In genomic region chr13:31209172-31209818, GRCh38 we compare ENCODE assay signal across 8 cellular contexts. TPM values are rescaled to one million over a fixed set of nuclear protein-coding genes. Genes with fewer than 3 reads are reported as not detected.
DNase-seq lines count a peak whose midpoint lies in the region; ATAC-seq and TF ChIP-seq lines count a peak whose summit lies in the region.
"Had no signal": no experiment of that assay in that cellular context is flagged by ENCODE, and none has a peak within 500 bp of the region (broad histone marks: within the 10 kb centered on the region; RNA-seq: fewer than 3 reads in every experiment).

No MANE protein-coding gene starts in this region.

- peaks cover 8 to 9% of the 10 kb centered on the region in 2 experiments for H3K79me1 ChIP-seq in IMR-90 (ENCODE audit: low read depth in 1 of 2, low read length in 2 of 2)

- BruUV-seq in IMR-90 (replicated peaks; lab: Mats Ljungman, UMichigan), result no TSS peak

- H3K27ac Mint-ChIP-seq in activated T-helper 2 cell treated with anti-CD3 and anti-CD28 coated beads, Interferon-gamma antibody, Interleukin-2, Interleukin-4, amounts not matched to agents 10 μg/mL and 5 μg/mL and 100 μg/mL, durations not matched to agents 14 hours and 24 hours and 36 hours, result no peak overlapping the region
- H3K27ac Mint-ChIP-seq: IgD-negative memory B cell had no signal

- H3K36me3 ChIP-seq in IMR-90 (ENCODE audit: control insufficient read depth, insufficient read depth, low read length), result no peaks in the 10 kb centered on the region
- H3K36me3 ChIP-seq in SK-N-SH (replicated peaks in 1 of 2; ENCODE audit: control insufficient read depth in 1 of 2, insufficient read depth in 2 of 2, low read length in 1 of 2), result no peaks in the 10 kb centered on the region
- no peaks in the 10 kb centered on the region for H3K36me3 ChIP-seq in gastrocnemius medialis

- H3K27ac ChIP-seq in IMR-90 (ENCODE audit: insufficient read depth, low read length) (no peak overlapping the region), SK-N-SH (ENCODE audit: low read depth in 2 of 2, low read length in 1 of 2) (peak overlapping the region; percentile 20 to 83; a peak in 3 of 4 replicates), gastrocnemius medialis (peak overlapping the region in 3 of 4 donors; percentile 36 to 66 (median 36))

- no peak for TF ChIP-seq EP300 in SK-N-SH (IDR thresholded peaks at IDR 0.05; ENCODE audit: borderline replicate concordance in 1 of 2, low read depth in 1 of 2, low read length in 1 of 2)

- H2AK9ac ChIP-seq in IMR-90 (replicated peaks; ENCODE audit: low read depth, low read length, poor library complexity), result no peak overlapping the region

- H2AFZ ChIP-seq in IMR-90 (replicated peaks; ENCODE audit: low read length, poor library complexity), result peak overlapping the region; percentile 46
- peak overlapping the region; percentile 20; the same call in 1 of the 2 replicates for H2AFZ ChIP-seq in SK-N-SH (ENCODE audit: low read depth)

- in situ Hi-C loops in IMR-90 (cut with MboI; ENCODE audit: low sequenced_read_pairs) (no loop called here), gastrocnemius medialis (cut with MboI; ENCODE audit: low sequenced_read_pairs in 4 of 4) (no loop called here)

- H4K8ac ChIP-seq in IMR-90 (ENCODE audit: low read depth in 2 of 2, low read length in 2 of 2), result no peak overlapping the region

- POLR2A ChIA-PET in IMR-90 (lab: Charles Lee; ENCODE audit: unreplicated experiment) (no interaction called here), SK-N-SH (lab: Yijun Ruan, JAX) (interaction anchor here (1.1 to 1.3 kb wide), 2 partner anchors 8 to 10 kb away, joined by 3 to 5 read pairs; partner anchors contain the start of gene B3GLCT)

- H2AK5ac ChIP-seq in IMR-90 (ENCODE audit: low read depth, low read length), result no peak overlapping the region

- TF ChIP-seq POLR2A in IMR-90 (IDR thresholded peaks at IDR 0.05; ENCODE audit: low read depth, low read length) (no peak), gastrocnemius medialis (IDR thresholded peaks at IDR 0.05) (no peak)

- H4K20me1 ChIP-seq in IMR-90 (ENCODE audit: insufficient read depth, low read length), result 0 out of 2 replicates have a peak, but pooled peaks cover 2% of the 10 kb centered on the region
- no peaks in the 10 kb centered on the region for H4K20me1 ChIP-seq in SK-N-SH (ENCODE audit: insufficient read depth)

- H3K9me1 ChIP-seq in IMR-90 (ENCODE audit: insufficient read depth, low read length), result peaks cover 3% of the 10 kb centered on the region

- CTCF ChIA-PET in IMR-90 (lab: Yijun Ruan, JAX), result no interaction called here
- CTCF ChIA-PET in SK-N-SH (lab: Yijun Ruan, JAX), result interaction anchor here (0.8 to 2.6 kb wide), 4 partner anchors 9 to 215 kb away, joined by 3 to 22 read pairs (median 10); partner anchors contain the start of gene B3GLCT

- TF ChIP-seq CTCF in IMR-90 (conservative IDR thresholded peaks at IDR 0.05; ENCODE audit: low read depth, low read length) (no peak), SK-N-SH (IDR thresholded peaks at IDR 0.05) (no peak), gastrocnemius medialis (IDR thresholded peaks at IDR 0.05 in 4 of 5, conservative IDR thresholded peaks at IDR 0.05 in 1 of 5) (no peak)

- peaks cover 7% of the 10 kb centered on the region; the same call in 1 of the 2 replicates for H3K79me2 ChIP-seq in SK-N-SH (ENCODE audit: insufficient read depth)

- no peak overlapping the region for H3K18ac ChIP-seq in IMR-90 (ENCODE audit: low read depth, low read length)

- 8% methylated on average over 2 of the region's 8 CpGs; no CpG with 5 or more reads in 1 of the 2 experiments for WGBS in IMR-90 (ENCODE audit: extremely low coverage in 2 of 2, insufficient read length in 1 of 2), 2 experiments
- 43% methylated on average over 4 of the region's 8 CpGs for WGBS in SK-N-SH (ENCODE audit: low lambda C conversion rate)

- H3F3A ChIP-seq in SK-N-SH (replicated peaks; ENCODE audit: insufficient read depth), result peaks cover 3% of the 10 kb centered on the region

- TF ChIP-seq RAD21 in IMR-90 (IDR thresholded peaks at IDR 0.05; ENCODE audit: low read length), result no peak
- no peak; the same call in 1 of the 2 replicates for TF ChIP-seq RAD21 in SK-N-SH (IDR thresholded peaks at IDR 0.05; ENCODE audit: low read length)

- H3K9me3 ChIP-seq in IMR-90 (ENCODE audit: control insufficient read depth, insufficient read depth, low read length) (no peaks in the 10 kb centered on the region), SK-N-SH (no peaks in the 10 kb centered on the region), gastrocnemius medialis (no peaks in the 10 kb centered on the region)

- H4K5ac ChIP-seq in IMR-90 (ENCODE audit: low read depth, low read length), result no peak overlapping the region

- H3K4me3 Mint-ChIP-seq in activated T-helper 2 cell treated with anti-CD3 and anti-CD28 coated beads, Interferon-gamma antibody, Interleukin-2, Interleukin-4, amounts not matched to agents 10 μg/mL and 5 μg/mL and 100 μg/mL, durations not matched to agents 14 hours and 24 hours and 36 hours (ENCODE audit: low read depth), result no peak overlapping the region

- no peaks in the 10 kb centered on the region for H3K36me3 Mint-ChIP-seq in activated T-helper 2 cell treated with anti-CD3 and anti-CD28 coated beads, Interferon-gamma antibody, Interleukin-2, Interleukin-4, amounts not matched to agents 10 μg/mL and 5 μg/mL and 100 μg/mL, durations not matched to agents 14 hours and 24 hours and 36 hours (ENCODE audit: low read depth)

- H3K4me2 ChIP-seq in IMR-90 (ENCODE audit: low read depth, low read length), result peak overlapping the region; percentile 14; the same call in 1 of the 2 replicates
- H3K4me2 ChIP-seq in SK-N-SH, result peak overlapping the region; percentile 63; the same call in 1 of the 2 replicates

- no peak overlapping the region for H2BK20ac ChIP-seq in IMR-90 (ENCODE audit: low read depth, low read length)

- intact Hi-C loops in IMR-90 (cut with micrococcal nuclease), result no loop called here
- intact Hi-C loops in head of caudate nucleus (cut with DNase I), result no loop called here
- intact Hi-C loops in gastrocnemius medialis (cut with DNase I; ENCODE audit: low total_unique reads), result loop anchor here (5.0 kb wide), 1 partner anchor 643 kb away; no protein-coding TSS in a partner anchor
- intact Hi-C loops in activated T-helper 2 cell treated with anti-CD3 and anti-CD28 coated beads, Interferon-gamma antibody, Interleukin-2, Interleukin-4, amounts not matched to agents 10 μg/mL and 5 μg/mL and 100 μg/mL, durations not matched to agents 14 hours and 24 hours and 36 hours (cut with micrococcal nuclease), result loop anchor here (10.0 kb wide), 1 partner anchor 216 kb away; no protein-coding TSS in a partner anchor

- H3K9ac ChIP-seq in IMR-90 (ENCODE audit: low read depth, low read length), result no peak overlapping the region
- H3K9ac ChIP-seq in SK-N-SH, result no peak overlapping the region

- H3K27me3 ChIP-seq in IMR-90 (ENCODE audit: control insufficient read depth, insufficient read depth, low read length) (no peaks in the 10 kb centered on the region), SK-N-SH (ENCODE audit: insufficient read depth) (no peaks in the 10 kb centered on the region), gastrocnemius medialis (no peaks in the 10 kb centered on the region)

- no peak overlapping the region for H3K56ac ChIP-seq in IMR-90 (ENCODE audit: extremely low read depth, insufficient read depth, low read length)

- H4K91ac ChIP-seq in IMR-90 (ENCODE audit: insufficient read depth, low read depth, low read length), result no peak overlapping the region

- peaks cover 10% of the 10 kb centered on the region for H3K4me1 ChIP-seq in IMR-90 (ENCODE audit: control insufficient read depth, insufficient read depth, low read length)
- peaks cover 22 to 32% of the 10 kb centered on the region in 2 experiments; a peak in 3 of 4 replicates for H3K4me1 ChIP-seq in SK-N-SH (ENCODE audit: control insufficient read depth in 1 of 2, insufficient read depth in 2 of 2, low read depth in 1 of 2, low read length in 1 of 2)
- H3K4me1 ChIP-seq in gastrocnemius medialis, result peaks cover 18 to 22% of the 10 kb centered on the region in 2 donors

- no peaks in the 10 kb centered on the region for H3K9me2 ChIP-seq in SK-N-SH

- peak; percentile 35 for ATAC-seq in IMR-90 (ENCODE audit: low read depth)
- ATAC-seq in gastrocnemius medialis, result peak; percentile 70 to 84
- no peak for ATAC-seq in HG03521 (IDR thresholded peaks at IDR 0.05; ENCODE audit: unreplicated experiment)

- H3K14ac ChIP-seq in IMR-90 (replicated peaks; ENCODE audit: low read depth, low read length), result no peak overlapping the region

- H2BK15ac ChIP-seq in IMR-90 (ENCODE audit: low read depth, low read length), result no peak overlapping the region

- H3K4me3 ChIP-seq in IMR-90 (ENCODE audit: insufficient read depth, low read depth, low read length) (no peak overlapping the region), SK-N-SH (ENCODE audit: low read depth in 2 of 2, low read length in 1 of 2) (0 out of 4 replicates have a peak overlapping the region, but pooled peaks of 1 of the 2 experiments have one; percentile 18), gastrocnemius medialis (peak overlapping the region in 1 of 4 donors; percentile 1)

- H3K4me1 Mint-ChIP-seq in activated T-helper 2 cell treated with anti-CD3 and anti-CD28 coated beads, Interferon-gamma antibody, Interleukin-2, Interleukin-4, amounts not matched to agents 10 μg/mL and 5 μg/mL and 100 μg/mL, durations not matched to agents 14 hours and 24 hours and 36 hours (ENCODE audit: low read depth), result peaks cover 16% of the 10 kb centered on the region

- no peaks in the 10 kb centered on the region for H3K27me3 Mint-ChIP-seq in activated T-helper 2 cell treated with anti-CD3 and anti-CD28 coated beads, Interferon-gamma antibody, Interleukin-2, Interleukin-4, amounts not matched to agents 10 μg/mL and 5 μg/mL and 100 μg/mL, durations not matched to agents 14 hours and 24 hours and 36 hours (ENCODE audit: low read depth)
- H3K27me3 Mint-ChIP-seq: IgD-negative memory B cell had no signal

- no peak overlapping the region for H2BK120ac ChIP-seq in IMR-90 (ENCODE audit: low read depth, low read length)

- H3K9me3 Mint-ChIP-seq in activated T-helper 2 cell treated with anti-CD3 and anti-CD28 coated beads, Interferon-gamma antibody, Interleukin-2, Interleukin-4, amounts not matched to agents 10 μg/mL and 5 μg/mL and 100 μg/mL, durations not matched to agents 14 hours and 24 hours and 36 hours, result no peaks in the 10 kb centered on the region
- H3K9me3 Mint-ChIP-seq: IgD-negative memory B cell had no signal

- dilution Hi-C loops in IMR-90 (cut with HindIII; ENCODE audit: low sequenced_read_pairs, unreplicated experiment), result no loop called here

- H2BK5ac ChIP-seq in IMR-90 (ENCODE audit: low read depth, low read length, poor library complexity, severe bottlenecking), result no peak overlapping the region

- no peak overlapping the region for H3K4ac ChIP-seq in IMR-90 (ENCODE audit: low read depth, low read length)

- DNase-seq in IMR-90 (peak; percentile 36), SK-N-SH (peak; percentile 83), head of caudate nucleus (peak in 39 of 42 donors; percentile 28 to 84 (median 62)), gastrocnemius medialis (peak; percentile 17 to 59), middle frontal gyrus (ENCODE audit: extremely low spot score, low spot score) (no peak)
- no peak for DNase-seq in activated T-helper 2 cell treated with anti-CD3 and anti-CD28 coated beads, Interferon-gamma antibody, Interleukin-2, Interleukin-4, amounts not matched to agents 10 μg/mL and 5 μg/mL and 100 μg/mL, durations not matched to agents 14 hours and 24 hours and 36 hours (ENCODE audit: low spot score)

- no peak overlapping the region for H3K23ac ChIP-seq in IMR-90 (ENCODE audit: low read depth, low read length)

RNA-seq across cellular contexts. Expression of gene B3GLCT, which starts 9.5 kb away (rescaled TPM):
- total RNA-seq in IMR-90 (2012; rRNA removed) (4.5 and 5.8 TPM in 2 replicates), gastrocnemius medialis (1 to 10 TPM; 2.4 to 4.8 (median 3.6) TPM)
- polyA plus RNA-seq in IMR-90 (2012; rRNA removed) (1.7 and 2.0 TPM in 2 replicates), SK-N-SH (2012; rRNA removed) (2.4 and 2.8 TPM in 2 replicates)
- polyA plus RNA-seq in IMR-90 (2012; cell fraction: cytosol; rRNA removed), result 0.51 and 0.70 TPM in 2 replicates
- 0.20 and 1.0 TPM in 2 replicates for polyA plus RNA-seq in IMR-90 (2012; cell fraction: nucleus; rRNA removed; ENCODE audit: low replicate concordance)
- 3.6 and 3.9 TPM in 2 replicates for polyA plus RNA-seq in SK-N-SH (2012; cell fraction: cytosol; rRNA removed)
- 1.0 and 2.0 TPM in 2 replicates for polyA plus RNA-seq in SK-N-SH (2012; cell fraction: nucleus; rRNA removed)
- total RNA-seq in activated T-helper 2 cell treated with anti-CD3 and anti-CD28 coated beads, Interferon-gamma antibody, Interleukin-2, Interleukin-4, amounts not matched to agents 10 μg/mL and 5 μg/mL and 100 μg/mL, durations not matched to agents 14 hours and 24 hours and 36 hours, result 4.3 and 4.7 TPM in 2 replicates

RNA-seq across cellular contexts. Expression of gene HSPH1, which starts 47.6 kb away (rescaled TPM):
- total RNA-seq in IMR-90 (2012; rRNA removed), result 40.3 and 58.3 TPM in 2 replicates
- polyA plus RNA-seq in IMR-90 (2012; rRNA removed), result 35.4 and 36.8 TPM in 2 replicates
- polyA plus RNA-seq in IMR-90 (2012; cell fraction: cytosol; rRNA removed), result 6.7 and 13.1 TPM in 2 replicates
- 8.7 and 30.2 TPM in 2 replicates for polyA plus RNA-seq in IMR-90 (2012; cell fraction: nucleus; rRNA removed; ENCODE audit: low replicate concordance)
- 30.4 and 32.8 TPM in 2 replicates for polyA plus RNA-seq in SK-N-SH (2012; rRNA removed)
- 36.7 and 50.8 TPM in 2 replicates for polyA plus RNA-seq in SK-N-SH (2012; cell fraction: cytosol; rRNA removed)
- polyA plus RNA-seq in SK-N-SH (2012; cell fraction: nucleus; rRNA removed), result 35.3 and 53.9 TPM in 2 replicates
- 10 to 100 TPM; 23.0 to 57.7 (median 30.6) TPM for total RNA-seq in gastrocnemius medialis
- total RNA-seq in activated T-helper 2 cell treated with anti-CD3 and anti-CD28 coated beads, Interferon-gamma antibody, Interleukin-2, Interleukin-4, amounts not matched to agents 10 μg/mL and 5 μg/mL and 100 μg/mL, durations not matched to agents 14 hours and 24 hours and 36 hours, result 269 and 274 TPM in 2 replicates

Comparison
In these comparisons a context has a peak if more than half of its experiments do, and no peak if none do; other contexts are left out.
1. DNase-seq: peak in IMR-90 (single experiment), SK-N-SH (single experiment), head of caudate nucleus (39 of 42) and gastrocnemius medialis (2 of 2); none in activated T-helper 2 cell treated with anti-CD3 and anti-CD28 coated beads, Interferon-gamma antibody, Interleukin-2, Interleukin-4, amounts not matched to agents 10 μg/mL and 5 μg/mL and 100 μg/mL, durations not matched to agents 14 hours and 24 hours and 36 hours (single experiment) and middle frontal gyrus (single experiment).
2. intact Hi-C loops: an anchor here in gastrocnemius medialis (5.0 kb wide) and activated T-helper 2 cell treated with anti-CD3 and anti-CD28 coated beads, Interferon-gamma antibody, Interleukin-2, Interleukin-4, amounts not matched to agents 10 μg/mL and 5 μg/mL and 100 μg/mL, durations not matched to agents 14 hours and 24 hours and 36 hours (10.0 kb wide); none called in IMR-90 and head of caudate nucleus.